ENCODE assay signal across 36 cellular contexts in the genomic region with DNA sequence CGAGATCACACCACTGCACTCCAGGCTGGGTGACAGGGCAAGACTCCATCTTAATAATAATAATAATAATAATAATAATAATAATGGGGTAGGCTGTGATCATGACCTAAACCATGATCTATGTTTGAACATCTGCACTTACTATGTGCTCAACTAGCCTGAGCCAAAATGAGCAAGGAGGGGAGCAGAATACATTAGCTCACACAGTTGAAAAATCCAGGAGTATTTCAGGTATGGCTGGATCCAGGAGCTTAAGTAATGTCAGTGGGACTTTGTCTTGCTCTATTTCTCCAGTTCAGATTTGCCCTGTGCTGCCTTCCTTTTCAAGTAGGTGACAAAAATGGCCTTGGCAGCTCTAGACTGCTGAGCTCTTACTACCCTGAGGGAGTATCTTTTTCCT.
"Had no signal": no experiment of that assay in that cellular context is flagged by ENCODE, and none has a peak within 500 bp of the region (broad histone marks: within the 10 kb centered on the region; RNA-seq: fewer than 3 reads in every experiment).

No MANE protein-coding gene starts in this region.

- H3K36me3 ChIP-seq: MG63 had no signal

- DNase-seq: Kasumi-1, MG63, MM.1S, MV-4-11, NCI-H1048, NCI-H1092, NCI-H1092 treated with DMSO at 0.1 percent for 48 hours, NCI-H1105, NCI-H1105 treated with DMSO at 0.1 percent for 48 hours, NCI-H1417, NCI-H1417 treated with DMSO at 0.1 percent for 48 hours, NCI-H1436, NCI-H1436 treated with DMSO at 0.1 percent for 48 hours, NCI-H146, NCI-H1694, NCI-H1694 treated with DMSO at 0.1 percent for 48 hours, NCI-H187, NCI-H187 treated with DMSO at 0.1 percent for 48 hours, NCI-H1930, NCI-H2029, NCI-H2029 treated with DMSO at 0.1 percent for 48 hours, NCI-H2081, NCI-H2081 treated with DMSO at 0.1 percent for 48 hours, NCI-H2107, NCI-H2171, NCI-H2171 treated with DMSO at 0.1 percent for 48 hours, NCI-H2227 treated with DMSO at 0.1 percent for 48 hours, NCI-H226, NCI-H345, NCI-H446, NCI-H446 treated with DMSO at 0.1 percent for 48 hours, NCI-H510A, NCI-H510A treated with DMSO at 0.1 percent for 48 hours, NCI-H524, NCI-H524 treated with DMSO at 0.1 percent for 48 hours, NCI-H526 had no signal

- H3K9me3 ChIP-seq: MG63 had no signal

- H3K4me3 ChIP-seq: MG63 had no signal

- H3K27me3 ChIP-seq: MG63 had no signal
